In the genomic region with DNA sequence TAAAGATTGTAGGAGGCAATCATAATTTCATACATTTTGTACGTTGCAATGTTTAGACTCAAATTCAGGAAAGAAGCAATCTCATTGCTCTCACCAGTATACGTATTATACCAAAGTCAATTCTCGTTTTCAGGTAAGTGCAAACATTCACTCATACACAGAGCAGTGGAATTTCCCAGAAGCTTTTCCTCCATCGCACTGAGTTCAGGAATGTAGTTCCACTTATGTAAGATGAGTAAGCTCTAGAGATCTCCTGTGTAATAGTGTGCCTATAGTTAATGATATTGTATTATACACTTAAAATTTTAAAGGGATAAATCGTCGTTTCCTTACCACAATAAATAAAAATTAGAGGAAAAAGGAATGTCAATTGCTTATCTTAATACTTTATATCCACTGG, we compare ENCODE assay signal across 13 cellular contexts.
DNase-seq lines count a peak whose midpoint lies in the region; ATAC-seq and TF ChIP-seq lines count a peak whose summit lies in the region.
"Had no signal": no experiment of that assay in that cellular context is flagged by ENCODE, and none has a peak within 500 bp of the region (broad histone marks: within the 10 kb centered on the region; RNA-seq: fewer than 3 reads in every experiment).

No MANE protein-coding gene starts in this region.

- H3K4me3 ChIP-seq in fibroblast of pulmonary artery (replicated peaks; ENCODE audit: low read depth, low read length) = no peak overlapping the region
- no peak overlapping the region for H3K4me3 ChIP-seq in upper lobe of right lung
- H3K4me3 ChIP-seq in heart right ventricle = no peak overlapping the region
- no peak overlapping the region for H3K4me3 ChIP-seq in hepatocyte
- H3K4me3 ChIP-seq: BLaER1 treated with 17β-estradiol and CSF1 and Interleukin-3, amounts not matched to agents 10 nM and 100 nM had no signal

- ATAC-seq in SK-N-SH treated with all-trans-retinoic acid at 6 μM for 48 hours (peak; percentile 91), upper lobe of right lung (peak; percentile 16), heart right ventricle (no peak)

- H3K4me2 ChIP-seq in hepatocyte = no peak overlapping the region
- H3K4me2 ChIP-seq: BLaER1 treated with 17β-estradiol and CSF1 and Interleukin-3, amounts not matched to agents 10 nM and 100 nM had no signal

- no peak overlapping the region for H2AFZ ChIP-seq in hepatocyte

- 59 to 64% methylated on average over 6 of the region's 6 CpGs for WGBS in heart right ventricle, 2 donors
- 82% methylated on average over 6 of the region's 6 CpGs for WGBS in hepatocyte (ENCODE audit: low lambda C conversion rate, missing lambda C conversion rate)

- no peaks in the 10 kb centered on the region for H3K4me1 ChIP-seq in upper lobe of right lung
- no peaks in the 10 kb centered on the region for H3K4me1 ChIP-seq in heart right ventricle
- H3K4me1 ChIP-seq in hepatocyte (ENCODE audit: insufficient read depth) = no peaks in the 10 kb centered on the region
- H3K4me1 ChIP-seq: BLaER1 treated with 17β-estradiol and CSF1 and Interleukin-3, amounts not matched to agents 10 nM and 100 nM had no signal

- TF ChIP-seq CTCF in fibroblast of pulmonary artery (IDR thresholded peaks at IDR 0.05; ENCODE audit: low read length, missing control alignments) (no peak), upper lobe of right lung (IDR thresholded peaks at IDR 0.05) (no peak), heart right ventricle (IDR thresholded peaks at IDR 0.05) (no peak), hepatocyte (IDR thresholded peaks at IDR 0.05; ENCODE audit: poor library complexity) (no peak)

- DNase-seq in NCI-H226 (peak; percentile 47), fibroblast of pulmonary artery (ENCODE audit: low read depth) (peak; percentile 1), upper lobe of right lung (no peak), heart right ventricle (no peak), NCI-H345 (lab: John Stamatoyannopoulos, UW) (no peak), hepatocyte (ENCODE audit: low spot score) (no peak)
- DNase-seq: AML-193; CD4-positive, CD25-positive, alpha-beta regulatory T cell; DMS53; GOT3; H9 had no signal

- H3K27ac ChIP-seq in upper lobe of right lung (no peak overlapping the region), heart right ventricle (no peak overlapping the region), hepatocyte (no peak overlapping the region)
- H3K27ac ChIP-seq: BLaER1 treated with 17β-estradiol and CSF1 and Interleukin-3, amounts not matched to agents 10 nM and 100 nM had no signal

- no peaks in the 10 kb centered on the region for H3K9me3 ChIP-seq in upper lobe of right lung
- peaks cover 0 to 4% (median 0%) of the 10 kb centered on the region in 11 donors for H3K9me3 ChIP-seq in heart right ventricle
- H3K9me3 ChIP-seq in hepatocyte (ENCODE audit: low read depth) = no peaks in the 10 kb centered on the region
- H3K9me3 ChIP-seq: BLaER1 treated with 17β-estradiol and CSF1 and Interleukin-3, amounts not matched to agents 10 nM and 100 nM had no signal

- H3K36me3 ChIP-seq in upper lobe of right lung (no peaks in the 10 kb centered on the region), heart right ventricle (no peaks in the 10 kb centered on the region), hepatocyte (replicated peaks; ENCODE audit: insufficient read depth, low read depth) (no peaks in the 10 kb centered on the region)
- H3K36me3 ChIP-seq: BLaER1 treated with 17β-estradiol and CSF1 and Interleukin-3, amounts not matched to agents 10 nM and 100 nM had no signal

- H4K20me1 ChIP-seq in hepatocyte (ENCODE audit: insufficient read depth, poor library complexity, severe bottlenecking) = no peaks in the 10 kb centered on the region
- H4K20me1 ChIP-seq: BLaER1 treated with 17β-estradiol and CSF1 and Interleukin-3, amounts not matched to agents 10 nM and 100 nM had no signal

- H3K27me3 ChIP-seq in upper lobe of right lung (no peaks in the 10 kb centered on the region), heart right ventricle (no peaks in the 10 kb centered on the region), hepatocyte (no peaks in the 10 kb centered on the region)
- H3K27me3 ChIP-seq: BLaER1 treated with 17β-estradiol and CSF1 and Interleukin-3, amounts not matched to agents 10 nM and 100 nM had no signal

- no peaks in the 10 kb centered on the region for H3K9me2 ChIP-seq in hepatocyte (replicated peaks; ENCODE audit: insufficient read depth)

- intact Hi-C loops in upper lobe of right lung (cut with DNase I) = no loop called here
- intact Hi-C loops in heart right ventricle (cut with DNase I) = no loop called here

- no peaks in the 10 kb centered on the region for H3K79me2 ChIP-seq in hepatocyte

TF ChIP-seq in SK-N-SH treated with all-trans-retinoic acid at 6 μM for 48 hours, 23 proteins besides CTCF, POLR2A, EP300 and RAD21:
- TF ChIP-seq ARNTL (CRISPR knock-in tag; IDR thresholded peaks at IDR 0.05; ENCODE audit: borderline replicate concordance, low read depth) (no peak), ISL1 (CRISPR knock-in tag; IDR thresholded peaks at IDR 0.05) (no peak), ZFP30 (CRISPR knock-in tag; IDR thresholded peaks at IDR 0.05) (no peak), GLIS3 (CRISPR knock-in tag; IDR thresholded peaks at IDR 0.05) (no peak), ZNF8 (CRISPR knock-in tag; IDR thresholded peaks at IDR 0.05) (no peak), PPARA (CRISPR knock-in tag; IDR thresholded peaks at IDR 0.05; ENCODE audit: borderline replicate concordance) (no peak), ZFP3 (CRISPR knock-in tag; IDR thresholded peaks at IDR 0.05) (no peak), SNAI2 (CRISPR knock-in tag; IDR thresholded peaks at IDR 0.05) (no peak), TCF4 (CRISPR knock-in tag; IDR thresholded peaks at IDR 0.05; ENCODE audit: borderline replicate concordance) (no peak), ZNF70 (CRISPR knock-in tag; IDR thresholded peaks at IDR 0.05) (no peak), ZC3H10 (CRISPR knock-in tag; IDR thresholded peaks at IDR 0.05) (no peak)
- TF ChIP-seq, protein P1, sequence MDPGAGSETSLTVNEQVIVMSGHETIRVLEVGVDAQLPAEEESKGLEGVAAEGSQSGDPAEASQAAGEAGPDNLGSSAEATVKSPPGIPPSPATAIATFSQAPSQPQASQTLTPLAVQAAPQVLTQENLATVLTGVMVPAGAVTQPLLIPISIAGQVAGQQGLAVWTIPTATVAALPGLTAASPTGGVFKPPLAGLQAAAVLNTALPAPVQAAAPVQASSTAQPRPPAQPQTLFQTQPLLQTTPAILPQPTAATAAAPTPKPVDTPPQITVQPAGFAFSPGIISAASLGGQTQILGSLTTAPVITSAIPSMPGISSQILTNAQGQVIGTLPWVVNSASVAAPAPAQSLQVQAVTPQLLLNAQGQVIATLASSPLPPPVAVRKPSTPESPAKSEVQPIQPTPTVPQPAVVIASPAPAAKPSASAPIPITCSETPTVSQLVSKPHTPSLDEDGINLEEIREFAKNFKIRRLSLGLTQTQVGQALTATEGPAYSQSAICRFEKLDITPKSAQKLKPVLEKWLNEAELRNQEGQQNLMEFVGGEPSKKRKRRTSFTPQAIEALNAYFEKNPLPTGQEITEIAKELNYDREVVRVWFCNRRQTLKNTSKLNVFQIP (CRISPR knock-in tag; IDR thresholded peaks at IDR 0.05; ENCODE audit: borderline replicate concordance, low read depth) = no peak
- TF ChIP-seq, protein P2, sequence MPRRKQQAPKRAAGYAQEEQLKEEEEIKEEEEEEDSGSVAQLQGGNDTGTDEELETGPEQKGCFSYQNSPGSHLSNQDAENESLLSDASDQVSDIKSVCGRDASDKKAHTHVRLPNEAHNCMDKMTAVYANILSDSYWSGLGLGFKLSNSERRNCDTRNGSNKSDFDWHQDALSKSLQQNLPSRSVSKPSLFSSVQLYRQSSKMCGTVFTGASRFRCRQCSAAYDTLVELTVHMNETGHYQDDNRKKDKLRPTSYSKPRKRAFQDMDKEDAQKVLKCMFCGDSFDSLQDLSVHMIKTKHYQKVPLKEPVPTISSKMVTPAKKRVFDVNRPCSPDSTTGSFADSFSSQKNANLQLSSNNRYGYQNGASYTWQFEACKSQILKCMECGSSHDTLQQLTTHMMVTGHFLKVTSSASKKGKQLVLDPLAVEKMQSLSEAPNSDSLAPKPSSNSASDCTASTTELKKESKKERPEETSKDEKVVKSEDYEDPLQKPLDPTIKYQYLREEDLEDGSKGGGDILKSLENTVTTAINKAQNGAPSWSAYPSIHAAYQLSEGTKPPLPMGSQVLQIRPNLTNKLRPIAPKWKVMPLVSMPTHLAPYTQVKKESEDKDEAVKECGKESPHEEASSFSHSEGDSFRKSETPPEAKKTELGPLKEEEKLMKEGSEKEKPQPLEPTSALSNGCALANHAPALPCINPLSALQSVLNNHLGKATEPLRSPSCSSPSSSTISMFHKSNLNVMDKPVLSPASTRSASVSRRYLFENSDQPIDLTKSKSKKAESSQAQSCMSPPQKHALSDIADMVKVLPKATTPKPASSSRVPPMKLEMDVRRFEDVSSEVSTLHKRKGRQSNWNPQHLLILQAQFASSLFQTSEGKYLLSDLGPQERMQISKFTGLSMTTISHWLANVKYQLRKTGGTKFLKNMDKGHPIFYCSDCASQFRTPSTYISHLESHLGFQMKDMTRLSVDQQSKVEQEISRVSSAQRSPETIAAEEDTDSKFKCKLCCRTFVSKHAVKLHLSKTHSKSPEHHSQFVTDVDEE (CRISPR knock-in tag; IDR thresholded peaks at IDR 0.05) = no peak
- TF ChIP-seq, protein P3, sequence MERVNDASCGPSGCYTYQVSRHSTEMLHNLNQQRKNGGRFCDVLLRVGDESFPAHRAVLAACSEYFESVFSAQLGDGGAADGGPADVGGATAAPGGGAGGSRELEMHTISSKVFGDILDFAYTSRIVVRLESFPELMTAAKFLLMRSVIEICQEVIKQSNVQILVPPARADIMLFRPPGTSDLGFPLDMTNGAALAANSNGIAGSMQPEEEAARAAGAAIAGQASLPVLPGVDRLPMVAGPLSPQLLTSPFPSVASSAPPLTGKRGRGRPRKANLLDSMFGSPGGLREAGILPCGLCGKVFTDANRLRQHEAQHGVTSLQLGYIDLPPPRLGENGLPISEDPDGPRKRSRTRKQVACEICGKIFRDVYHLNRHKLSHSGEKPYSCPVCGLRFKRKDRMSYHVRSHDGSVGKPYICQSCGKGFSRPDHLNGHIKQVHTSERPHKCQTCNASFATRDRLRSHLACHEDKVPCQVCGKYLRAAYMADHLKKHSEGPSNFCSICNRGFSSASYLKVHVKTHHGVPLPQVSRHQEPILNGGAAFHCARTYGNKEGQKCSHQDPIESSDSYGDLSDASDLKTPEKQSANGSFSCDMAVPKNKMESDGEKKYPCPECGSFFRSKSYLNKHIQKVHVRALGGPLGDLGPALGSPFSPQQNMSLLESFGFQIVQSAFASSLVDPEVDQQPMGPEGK (CRISPR knock-in tag; IDR thresholded peaks at IDR 0.05; ENCODE audit: borderline replicate concordance) = no peak

Comparison
In these comparisons a context has a peak if more than half of its experiments do, and no peak if none do; other contexts are left out.
1. DNase-seq: peak in NCI-H226 (single experiment) and fibroblast of pulmonary artery (single experiment); none in upper lobe of right lung (single experiment), heart right ventricle (0 of 2), NCI-H345 (single experiment) and hepatocyte (single experiment).
2. ATAC-seq: peak in SK-N-SH treated with all-trans-retinoic acid at 6 μM for 48 hours (single experiment) and upper lobe of right lung (single experiment); none in heart right ventricle (0 of 8).